15 cellular contexts compared by ENCODE assay signal in genomic region chr15:23072633-23073032, GRCh38. TPM values are rescaled to one million over a fixed set of nuclear protein-coding genes. Genes with fewer than 3 reads are reported as not detected.
A peak's percentile ranks its signal among the peaks of the same experiment; 100 is the strongest.
DNase-seq lines count a peak whose midpoint lies in the region; ATAC-seq and TF ChIP-seq lines count a peak whose summit lies in the region.
"Had no signal": no experiment of that assay in that cellular context is flagged by ENCODE, and none has a peak within 500 bp of the region (broad histone marks: within the 10 kb centered on the region; RNA-seq: fewer than 3 reads in every experiment).

No MANE protein-coding gene starts in this region.

- H3K4me2 ChIP-seq in PC-3 (ENCODE audit: low read length), result no peak overlapping the region

- TF ChIP-seq CTCF in PC-3 (conservative IDR thresholded peaks at IDR 0.05; ENCODE audit: low read depth, low read length), result no peak
- no peak for TF ChIP-seq CTCF in osteocyte (IDR thresholded peaks at IDR 0.05)
- no peak for TF ChIP-seq CTCF in BE2C (IDR thresholded peaks at IDR 0.05; ENCODE audit: low read depth, low read length)

- no peaks in the 10 kb centered on the region for H3K4me1 ChIP-seq in PC-3 (ENCODE audit: insufficient read depth, low read length)
- no peaks in the 10 kb centered on the region for H3K4me1 ChIP-seq in BE2C

- CTCF ChIA-PET in PC-3 (lab: Charles Lee), result interaction anchor here (0.9 kb wide), 1 partner anchor 33 kb away, joined by 3 read pairs; the partner anchor contains the start of gene TUBGCP5

- peaks cover 2% of the 10 kb centered on the region for H3K4me1 Mint-ChIP-seq in osteocyte (ENCODE audit: unreplicated experiment)
- H3K4me1 Mint-ChIP-seq: B cell; CD4-positive, CD25-positive, alpha-beta regulatory T cell; CD8-positive, alpha-beta memory T cell had no signal

- POLR2A ChIA-PET in PC-3 (lab: Charles Lee; ENCODE audit: unreplicated experiment), result no interaction called here

- no peaks in the 10 kb centered on the region for H3K9me3 Mint-ChIP-seq in osteocyte (ENCODE audit: unreplicated experiment)
- H3K9me3 Mint-ChIP-seq: CD4-positive, CD25-positive, alpha-beta regulatory T cell; CD8-positive, alpha-beta memory T cell had no signal

- H3K9me2 ChIP-seq in PC-3 (replicated peaks; ENCODE audit: low read length), result no peaks in the 10 kb centered on the region

- no peak overlapping the region for H2AFZ ChIP-seq in PC-3 (ENCODE audit: low read length)

- H3K79me2 ChIP-seq in PC-3 (ENCODE audit: low read length), result no peaks in the 10 kb centered on the region

- peak; percentile 34; the same call in 1 of the 2 replicates for ATAC-seq in PC-3
- no peak for ATAC-seq in GM21786 (IDR thresholded peaks at IDR 0.05; ENCODE audit: unreplicated experiment)
- ATAC-seq: K562 had no signal

- DNase-seq in Caki2 (ENCODE audit: low read depth), result peak; percentile 18
- peak; percentile 9 for DNase-seq in ELF-1 (ENCODE audit: low read depth, low spot score)
- no peak for DNase-seq in PC-3
- DNase-seq in osteocyte (ENCODE audit: extremely low spot score, unreplicated experiment), result peak; percentile 59
- no peak for DNase-seq in BE2C
- no peak for DNase-seq in head of caudate nucleus
- DNase-seq: C1 segment of cervical spinal cord; CD4-positive, CD25-positive, alpha-beta regulatory T cell; CD8-positive, alpha-beta memory T cell; COR-L47; GF-D8; H9 had no signal

- intact Hi-C loops in PC-3 (cut with micrococcal nuclease) (loop anchor here (10.0 kb wide), 2 partner anchors 178 to 392 kb away; no protein-coding TSS in a partner anchor), head of caudate nucleus (cut with DNase I) (no loop called here)

- H3K9me3 ChIP-seq in PC-3 (ENCODE audit: low read length) (no peaks in the 10 kb centered on the region), BE2C (no peaks in the 10 kb centered on the region)

- H3K36me3 ChIP-seq in PC-3 (ENCODE audit: low read depth, low read length) (no peaks in the 10 kb centered on the region), BE2C (no peaks in the 10 kb centered on the region)

- no TSS peak for BruUV-seq in PC-3 (replicated peaks; lab: Mats Ljungman, UMichigan)

- H3K27ac ChIP-seq in PC-3 (ENCODE audit: low read length), result no peak overlapping the region

- H3K27me3 Mint-ChIP-seq in osteocyte (ENCODE audit: unreplicated experiment), result peaks cover 18% of the 10 kb centered on the region

- no peaks in the 10 kb centered on the region for H3F3A ChIP-seq in PC-3 (ENCODE audit: low read length, unreplicated experiment)

- in situ Hi-C loops in Caki2 (cut with HindIII; ENCODE audit: low pct_unique_long_range_greater_than_20kb, low sequenced_read_pairs), result no loop called here

- no peak overlapping the region for H3K27ac Mint-ChIP-seq in osteocyte (ENCODE audit: unreplicated experiment)
- H3K27ac Mint-ChIP-seq: B cell; CD4-positive, CD25-positive, alpha-beta regulatory T cell; CD8-positive, alpha-beta memory T cell; H9 had no signal

- no peak overlapping the region for H3K4me3 Mint-ChIP-seq in osteocyte (ENCODE audit: unreplicated experiment)
- H3K4me3 Mint-ChIP-seq: B cell; CD4-positive, CD25-positive, alpha-beta regulatory T cell; CD8-positive, alpha-beta memory T cell; H9 had no signal

- no peak overlapping the region for H3K9ac ChIP-seq in PC-3 (ENCODE audit: low read length)

- no peaks in the 10 kb centered on the region for H3K36me3 Mint-ChIP-seq in osteocyte (ENCODE audit: unreplicated experiment)
- H3K36me3 Mint-ChIP-seq: CD4-positive, CD25-positive, alpha-beta regulatory T cell; CD8-positive, alpha-beta memory T cell had no signal

- H3K4me3 ChIP-seq in PC-3 (ENCODE audit: low read length), result no peak overlapping the region
- no peak overlapping the region for H3K4me3 ChIP-seq in BE2C (ENCODE audit: low read depth, low read length)
- H3K4me3 ChIP-seq: K562 had no signal

- H3K27me3 ChIP-seq in PC-3 (ENCODE audit: low read length) (peaks cover 28% of the 10 kb centered on the region), BE2C (peaks cover 13% of the 10 kb centered on the region)

- no peaks in the 10 kb centered on the region for H4K20me1 ChIP-seq in PC-3 (ENCODE audit: low read length)

RNA-seq across cellular contexts. Expression of gene TUBGCP5, which starts 33.3 kb away (rescaled TPM):
- total RNA-seq in Caki2 (2014; rRNA removed; shearing (Covaris generic); ENCODE audit: low replicate concordance), result 3.6 and 9.3 TPM in 2 replicates
- total RNA-seq in PC-3 (2014; rRNA removed) (33.4 and 63.0 TPM in 2 replicates), osteocyte (19.1 and 21.4 TPM in 2 replicates)
- 27.9 TPM for polyA plus RNA-seq in BE2C (2012; ENCODE audit: insufficient read depth, insufficient read length, low read depth)

Comparison
In these comparisons a context has a peak if more than half of its experiments do, and no peak if none do; other contexts are left out.
1. DNase-seq: peak in Caki2 (single experiment), ELF-1 (single experiment) and osteocyte (single experiment); none in PC-3 (single experiment), BE2C (single experiment) and head of caudate nucleus (0 of 42).